ENCODE assay signal across 17 cellular contexts in the genomic region with DNA sequence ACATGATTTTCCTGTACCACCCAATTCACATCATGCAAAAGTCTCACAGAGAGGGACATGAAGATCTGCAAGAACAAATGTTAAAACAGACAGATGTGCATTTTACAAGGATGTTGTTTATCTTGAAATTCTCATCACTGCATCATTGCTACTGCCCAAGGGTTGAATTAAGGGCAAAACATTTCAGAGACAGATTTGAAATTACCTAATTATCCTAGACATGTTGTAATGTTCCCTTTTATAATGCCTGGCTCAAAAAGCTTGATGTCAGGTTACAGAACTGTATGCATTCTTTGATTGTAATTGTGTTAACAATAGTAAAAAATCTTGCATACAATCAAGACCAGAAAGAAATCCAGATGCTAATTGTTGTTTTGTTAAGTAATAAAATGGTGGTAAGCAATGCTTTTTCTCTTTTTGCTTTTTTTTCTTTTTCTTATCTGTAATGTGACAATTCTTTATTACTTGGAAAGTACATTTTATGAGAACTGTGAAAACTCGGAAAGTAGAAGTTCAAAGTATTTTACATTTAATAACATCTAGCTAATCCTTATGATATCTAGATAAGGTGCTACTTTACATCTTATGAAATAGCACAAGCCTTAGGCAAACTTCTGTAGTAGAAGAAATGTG.
"Had no signal": no experiment of that assay in that cellular context is flagged by ENCODE, and none has a peak within 500 bp of the region (broad histone marks: within the 10 kb centered on the region; RNA-seq: fewer than 3 reads in every experiment).

No MANE protein-coding gene starts in this region.

- H3K9me3 ChIP-seq: body of pancreas, colonic mucosa, gastroesophageal sphincter, spleen had no signal

- H3K4me1 ChIP-seq: colonic mucosa had no signal

- H3K36me3 ChIP-seq: colonic mucosa, gastroesophageal sphincter, spleen had no signal

- H3K4me3 ChIP-seq: body of pancreas, colonic mucosa, gastroesophageal sphincter, spleen had no signal

- DNase-seq: activated B cell treated with CpG ODN at 0.5 μM for 24 hours; activated CD4-positive, alpha-beta memory T cell treated with anti-CD3 and anti-CD28 coated beads for 36 hours; activated CD4-positive, alpha-beta T cell treated with anti-CD3 and anti-CD28 coated beads for 4 hours; activated gamma-delta T cell treated with Interleukin-2 at 50 U/mL for 16 hours; activated T-cell treated with anti-CD3 and anti-CD28 coated beads for 4 hours; amygdala; body of pancreas; colonic mucosa; endodermal cell; left ventricle myocardium superior; naive thymus-derived CD4-positive, alpha-beta T cell; spleen; stimulated activated naive B cell treated with anti-CD40 and anti-IgM and Interleukin-4, amounts not matched to agents 10 μg/mL and 1 μg/mL and 100 μg/mL, for 72 hours; SW 1271; T-helper 2 cell had no signal

- H3K27ac ChIP-seq: body of pancreas, colonic mucosa, epithelial cell of prostate, gastroesophageal sphincter, spleen had no signal

- H3K27me3 ChIP-seq: body of pancreas, colonic mucosa, gastroesophageal sphincter had no signal
